ENCODE assay signal across 6 cellular contexts in genomic region chr16:28500781-28501180, GRCh38. TPM values are rescaled to one million over a fixed set of nuclear protein-coding genes. Genes with fewer than 3 reads are reported as not detected.
"Had no signal": no experiment of that assay in that cellular context is flagged by ENCODE, and none has a peak within 500 bp of the region (broad histone marks: within the 10 kb centered on the region; RNA-seq: fewer than 3 reads in every experiment).

No MANE protein-coding gene starts in this region.

RNA-seq across cellular contexts. Expression of gene IL27, which starts 5.9 kb away (rescaled TPM):
- total RNA-seq: HT1080, IMR-90, NCI-H460, Right ventricle myocardium inferior, SJCRH30 had no signal
- polyA plus RNA-seq: IMR-90 had no signal

RNA-seq across cellular contexts. Expression of gene APOBR, which starts 6.3 kb away (rescaled TPM):
- total RNA-seq: HepG2, IMR-90, SJCRH30 had no signal
- polyA plus RNA-seq: IMR-90 had no signal

RNA-seq across cellular contexts. Expression of gene NPIPB7, which starts 28.6 kb away (rescaled TPM):
- total RNA-seq: HepG2, HT1080, IMR-90, NCI-H460, Right ventricle myocardium inferior, SJCRH30 had no signal

RNA-seq across cellular contexts. Expression of gene NUPR1, which starts 38.0 kb away (rescaled TPM):
- total RNA-seq: SJCRH30 had no signal
